Comparison of ENCODE assay signal across 2 cellular contexts in genomic region chr20:60244373-60245146, GRCh38.
TF ChIP-seq lines count a peak whose summit lies in the region.

No MANE protein-coding gene starts in this region.

TF ChIP-seq in IMR-90, 13 proteins besides CTCF, POLR2A, EP300 and RAD21 (continued from another document):
- no peak for TF ChIP-seq USF2 (IDR thresholded peaks at IDR 0.05; ENCODE audit: low read depth, low read length)
- no peak for TF ChIP-seq ELK1 (IDR thresholded peaks at IDR 0.05; ENCODE audit: borderline replicate concordance, low read depth, low read length)
- no peak for TF ChIP-seq MAZ (IDR thresholded peaks at IDR 0.05; ENCODE audit: borderline replicate concordance, low read depth, low read length)
- TF ChIP-seq RCOR1 (IDR thresholded peaks at IDR 0.05; ENCODE audit: insufficient replicate concordance, low read length) = no peak
- no peak for TF ChIP-seq BHLHE40 (IDR thresholded peaks at IDR 0.05; ENCODE audit: low read depth, low read length)
- TF ChIP-seq NFE2L2 (IDR thresholded peaks at IDR 0.05; ENCODE audit: low read depth, low read length) = no peak
TF ChIP-seq in IMR-90: peak in this region for 0.

TF ChIP-seq in WTC11, 78 proteins besides CTCF, POLR2A, EP300 and RAD21 (continued from another document):
- TF ChIP-seq PREB (CRISPR knock-in tag; IDR thresholded peaks at IDR 0.05; ENCODE audit: borderline replicate concordance) = no peak
- no peak for TF ChIP-seq ZBTB21 (CRISPR knock-in tag; IDR thresholded peaks at IDR 0.05; ENCODE audit: borderline replicate concordance)
- TF ChIP-seq NR2C2 (CRISPR knock-in tag; IDR thresholded peaks at IDR 0.05) = no peak
- no peak for TF ChIP-seq EMX1 (CRISPR knock-in tag; IDR thresholded peaks at IDR 0.05)
- no peak for TF ChIP-seq ESRRA (CRISPR knock-in tag; IDR thresholded peaks at IDR 0.05; ENCODE audit: borderline replicate concordance)
- TF ChIP-seq JAZF1 (CRISPR knock-in tag; IDR thresholded peaks at IDR 0.05) = no peak
- TF ChIP-seq HMGA2 (CRISPR knock-in tag; IDR thresholded peaks at IDR 0.05) = no peak
- no peak for TF ChIP-seq TP53 (CRISPR knock-in tag; IDR thresholded peaks at IDR 0.05)
- TF ChIP-seq FOXP4 (CRISPR knock-in tag; IDR thresholded peaks at IDR 0.05) = no peak
- TF ChIP-seq ATF2 (CRISPR knock-in tag; IDR thresholded peaks at IDR 0.05; ENCODE audit: borderline replicate concordance, low read depth) = no peak
